ENCODE assay signal across 9 cellular contexts in the genomic region with DNA sequence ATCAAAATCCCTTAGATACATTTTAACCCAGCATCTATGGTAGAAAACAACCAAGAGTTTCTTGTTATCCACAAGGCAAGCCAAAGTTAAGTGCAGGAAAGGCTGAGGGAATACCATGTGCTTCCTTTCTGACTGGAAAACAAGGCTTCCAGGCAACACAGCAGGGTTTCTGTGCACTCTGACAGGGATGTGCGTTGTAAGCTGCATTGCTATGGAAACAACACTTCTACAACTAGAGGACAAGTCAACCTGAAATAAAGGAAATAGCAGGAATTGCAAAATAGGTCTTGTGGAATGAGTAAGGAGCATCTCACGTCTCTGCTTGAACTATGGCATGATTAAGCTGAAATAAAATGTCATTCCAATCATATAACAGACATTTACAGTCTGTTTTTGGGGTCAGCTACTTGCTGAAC. TPM values are rescaled to one million over a fixed set of nuclear protein-coding genes. Genes with fewer than 3 reads are reported as not detected.
DNase-seq lines count a peak whose midpoint lies in the region; ATAC-seq and TF ChIP-seq lines count a peak whose summit lies in the region.
"Had no signal": no experiment of that assay in that cellular context is flagged by ENCODE, and none has a peak within 500 bp of the region (broad histone marks: within the 10 kb centered on the region; RNA-seq: fewer than 3 reads in every experiment).

No MANE protein-coding gene starts in this region.

- no peaks in the 10 kb centered on the region for H3F3A ChIP-seq in PC-3 (ENCODE audit: low read length, unreplicated experiment)

- peaks cover 22% of the 10 kb centered on the region for H3K4me1 ChIP-seq in PC-3 (ENCODE audit: insufficient read depth, low read length)

- H4K20me1 ChIP-seq in PC-3 (ENCODE audit: low read length): no peaks in the 10 kb centered on the region

- intact Hi-C loops in PC-3 (cut with micrococcal nuclease): loop anchor here (1.0 kb wide), 1 partner anchor 73 kb away; no protein-coding TSS in a partner anchor

- DNase-seq in ELF-1 (ENCODE audit: low read depth, low spot score) (peak; percentile 13), PC-3 (peak; percentile 74), fibroblast of gingiva (ENCODE audit: low read depth) (peak; percentile 98), nucleus accumbens (lab: John Stamatoyannopoulos, UW) (peak in 35 of 56 donors; percentile 2 to 75 (median 17)), epidermal melanocyte (ENCODE audit: insufficient read length, low spot score) (no peak), NCI-H128 (lab: John Stamatoyannopoulos, UW; ENCODE audit: unreplicated experiment) (no peak)
- no peak for DNase-seq in activated CD4-positive, alpha-beta T cell treated with anti-CD3 and anti-CD28 coated beads, Interleukin-2, amount 50 U/mL, for 4 hours
- DNase-seq: NCI-H1436 had no signal

- H3K36me3 ChIP-seq in PC-3 (ENCODE audit: low read depth, low read length): no peaks in the 10 kb centered on the region; the same call in 1 of the 2 replicates

- no TSS peak for BruUV-seq in PC-3 (replicated peaks; lab: Mats Ljungman, UMichigan)

- H3K9me2 ChIP-seq in PC-3 (replicated peaks; ENCODE audit: low read length): no peaks in the 10 kb centered on the region

- H3K9me3 ChIP-seq in PC-3 (ENCODE audit: low read length): no peaks in the 10 kb centered on the region

- no peak overlapping the region for H2AFZ ChIP-seq in PC-3 (ENCODE audit: low read length)

- TF ChIP-seq CTCF in PC-3 (conservative IDR thresholded peaks at IDR 0.05; ENCODE audit: low read depth, low read length): no peak

- POLR2A ChIA-PET in PC-3 (lab: Charles Lee; ENCODE audit: unreplicated experiment): interaction anchor here (0.6 to 1.5 kb wide), 2 partner anchors 8 to 73 kb away, joined by 3 read pairs; no protein-coding TSS in a partner anchor

- no peaks in the 10 kb centered on the region for H3K79me2 ChIP-seq in PC-3 (ENCODE audit: low read length)

- H3K27ac ChIP-seq in PC-3 (ENCODE audit: low read length): peak overlapping the region; percentile 80

- H3K9ac ChIP-seq in PC-3 (ENCODE audit: low read length): peak overlapping the region; percentile 46

- H3K4me3 ChIP-seq in PC-3 (ENCODE audit: low read length): no peak overlapping the region

- H3K27me3 ChIP-seq in PC-3 (ENCODE audit: low read length): no peaks in the 10 kb centered on the region

- CTCF ChIA-PET in PC-3 (lab: Charles Lee): interaction anchor here (0.5 kb wide), 1 partner anchor 588 kb away, joined by 3 read pairs; no protein-coding TSS in a partner anchor

- ATAC-seq in PC-3 (peak; percentile 79), GM21576 (IDR thresholded peaks at IDR 0.05; ENCODE audit: unreplicated experiment) (no peak)

- H3K4me2 ChIP-seq in PC-3 (ENCODE audit: low read length): peak overlapping the region; percentile 67

RNA-seq across cellular contexts. Expression of a gene that starts 55.3 kb away (rescaled TPM):
- total RNA-seq in PC-3 (2014; rRNA removed): 27.3 and 32.1 TPM in 2 replicates

Comparison
In these comparisons a context has a peak if more than half of its experiments do, and no peak if none do; other contexts are left out.
1. DNase-seq: peak in ELF-1 (single experiment), PC-3 (single experiment), fibroblast of gingiva (single experiment) and nucleus accumbens (35 of 56); none in activated CD4-positive, alpha-beta T cell treated with anti-CD3 and anti-CD28 coated beads, Interleukin-2, amount 50 U/mL, for 4 hours (0 of 2), epidermal melanocyte (single experiment) and NCI-H128 (single experiment).